In the genomic region with DNA sequence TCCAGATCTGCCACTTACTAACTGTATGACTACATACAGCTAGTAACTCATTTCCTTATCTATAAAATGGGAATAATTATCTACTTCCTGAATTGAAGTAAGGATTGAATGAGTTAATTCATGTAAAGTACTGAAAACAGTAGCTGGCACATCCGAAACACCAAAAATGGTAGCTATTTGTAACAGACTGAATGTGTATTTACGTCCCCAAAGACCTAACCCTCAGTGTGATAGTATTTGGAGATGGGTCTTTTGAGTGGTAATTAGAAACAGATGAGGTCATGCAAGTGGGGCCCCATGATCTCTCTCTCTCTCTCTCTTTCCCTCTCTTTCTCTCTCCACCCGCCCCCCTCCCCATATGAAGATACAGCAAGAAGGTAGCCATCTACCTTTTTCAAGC, we compare ENCODE assay signal across 19 cellular contexts.
DNase-seq lines count a peak whose midpoint lies in the region; ATAC-seq and TF ChIP-seq lines count a peak whose summit lies in the region.
"Had no signal": no experiment of that assay in that cellular context is flagged by ENCODE, and none has a peak within 500 bp of the region (broad histone marks: within the 10 kb centered on the region; RNA-seq: fewer than 3 reads in every experiment).

No MANE protein-coding gene starts in this region.

- no peak overlapping the region for H3K4me3 Mint-ChIP-seq in GM23338
- H3K4me3 Mint-ChIP-seq: CD14-positive monocyte; CD4-positive, alpha-beta memory T cell; CD4-positive, CD25-positive, alpha-beta regulatory T cell; CD8-positive, alpha-beta memory T cell had no signal

- H3K27me3 Mint-ChIP-seq in GM23338 (ENCODE audit: insufficient read depth, low read depth, poor library complexity), result peaks cover 3% of the 10 kb centered on the region
- H3K27me3 Mint-ChIP-seq: CD4-positive, CD25-positive, alpha-beta regulatory T cell had no signal

- H3K27ac Mint-ChIP-seq in GM23338, result no peak overlapping the region
- H3K27ac Mint-ChIP-seq: CD14-positive monocyte; CD4-positive, alpha-beta memory T cell; CD4-positive, CD25-positive, alpha-beta regulatory T cell; CD8-positive, alpha-beta memory T cell had no signal

- no peaks in the 10 kb centered on the region for H3F3A ChIP-seq in GM23338 (replicated peaks; ENCODE audit: low read depth)

- H3K27me3 ChIP-seq in DND-41 (ENCODE audit: insufficient read depth, low read length, poor library complexity) (no peaks in the 10 kb centered on the region), WERI-Rb-1 (ENCODE audit: insufficient read depth, low read depth, severe bottlenecking) (no peaks in the 10 kb centered on the region), GM23338 (ENCODE audit: insufficient read depth) (no peaks in the 10 kb centered on the region)
- H3K27me3 ChIP-seq: BE2C, BLaER1 had no signal

- TF ChIP-seq CTCF in DND-41 (IDR thresholded peaks at IDR 0.05; ENCODE audit: borderline replicate concordance, extremely low read depth, low read length, poor library complexity, severe bottlenecking) (no peak), WERI-Rb-1 (IDR thresholded peaks at IDR 0.05; ENCODE audit: low read depth, low read length) (no peak), GM23338 (conservative IDR thresholded peaks at IDR 0.05; ENCODE audit: low read depth in 2 of 2) (no peak)

- ATAC-seq in DND-41 (ENCODE audit: insufficient read depth, low read depth), result no peak
- no peak for ATAC-seq in GM23338

- no peaks in the 10 kb centered on the region for H4K20me1 ChIP-seq in DND-41 (ENCODE audit: insufficient read depth, low read length)
- no peaks in the 10 kb centered on the region for H4K20me1 ChIP-seq in GM23338 (replicated peaks; ENCODE audit: insufficient read depth)
- H4K20me1 ChIP-seq: BLaER1 had no signal

- DNase-seq in DND-41, result no peak
- DNase-seq in SK-N-MC (ENCODE audit: low read depth, low spot score), result peak; percentile 18
- no peak for DNase-seq in WERI-Rb-1
- DNase-seq in stimulated activated CD4-positive, alpha-beta T cell treated with anti-CD3 and anti-CD28 coated beads, Interleukin-1b, Interleukin-23, amount 100 ng/mL, for 48 hours, result no peak
- no peak for DNase-seq in GM23338 (ENCODE audit: low spot score)
- DNase-seq: 8988T; BE2C; C1 segment of cervical spinal cord; CD4-positive, alpha-beta memory T cell; CD4-positive, CD25-positive, alpha-beta regulatory T cell; CD8-positive, alpha-beta memory T cell; COR-L47; DMS 273 treated with DMSO at 0.1 percent for 48 hours; DMS153; DMS53; DMS79; GF-D8 had no signal

- H3K9me2 ChIP-seq in GM23338 (ENCODE audit: insufficient read depth), result no peaks in the 10 kb centered on the region

- no peak overlapping the region for H3K9ac ChIP-seq in DND-41 (ENCODE audit: low read depth, low read length)
- no peak overlapping the region for H3K9ac ChIP-seq in SK-N-MC (ENCODE audit: insufficient read length)
- H3K9ac ChIP-seq: BLaER1 had no signal

- H3K9me3 Mint-ChIP-seq in GM23338, result no peaks in the 10 kb centered on the region
- H3K9me3 Mint-ChIP-seq: CD14-positive monocyte; CD4-positive, alpha-beta memory T cell; CD8-positive, alpha-beta memory T cell had no signal

- H3K4me1 ChIP-seq in DND-41 (ENCODE audit: insufficient read depth, low read length) (peaks cover 18% of the 10 kb centered on the region), GM23338 (ENCODE audit: insufficient read depth) (peaks cover 4% of the 10 kb centered on the region; the same call in 1 of the 2 replicates)
- H3K4me1 ChIP-seq: BE2C had no signal

- H3K36me3 Mint-ChIP-seq in GM23338 (ENCODE audit: low read depth), result peaks cover under 1% of the 10 kb centered on the region; the same call in 1 of the 3 replicates
- H3K36me3 Mint-ChIP-seq: CD14-positive monocyte; CD4-positive, alpha-beta memory T cell; CD4-positive, CD25-positive, alpha-beta regulatory T cell; CD8-positive, alpha-beta memory T cell had no signal

- H3K4me3 ChIP-seq in DND-41 (ENCODE audit: low read depth in 1 of 2, low read length in 2 of 2) (no peak overlapping the region), SK-N-MC (peak overlapping the region; percentile 0; the same call in 1 of the 2 replicates), WERI-Rb-1 (ENCODE audit: low read depth, low read length) (no peak overlapping the region), GM23338 (no peak overlapping the region)
- H3K4me3 ChIP-seq: BLaER1 had no signal

- H3K4me1 Mint-ChIP-seq in GM23338, result peaks cover 17% of the 10 kb centered on the region
- H3K4me1 Mint-ChIP-seq: CD14-positive monocyte; CD4-positive, alpha-beta memory T cell; CD8-positive, alpha-beta memory T cell had no signal

- no peaks in the 10 kb centered on the region for H3K36me3 ChIP-seq in DND-41 (ENCODE audit: insufficient read depth, low read length)
- no peaks in the 10 kb centered on the region for H3K36me3 ChIP-seq in SK-N-MC (ENCODE audit: insufficient read depth, low read length)
- H3K36me3 ChIP-seq in WERI-Rb-1, result no peaks in the 10 kb centered on the region
- H3K36me3 ChIP-seq in GM23338 (ENCODE audit: insufficient read depth), result no peaks in the 10 kb centered on the region
- H3K36me3 ChIP-seq: BE2C, BLaER1 had no signal

- H2AFZ ChIP-seq in DND-41 (ENCODE audit: low read depth, low read length) (0 out of 2 replicates have a peak overlapping the region, but pooled peaks have one; percentile 38), GM23338 (no peak overlapping the region)

- no peaks in the 10 kb centered on the region for H3K9me3 ChIP-seq in DND-41 (ENCODE audit: insufficient read depth, low read length, severe bottlenecking)
- no peaks in the 10 kb centered on the region for H3K9me3 ChIP-seq in SK-N-MC (ENCODE audit: low read depth, low read length)
- H3K9me3 ChIP-seq in WERI-Rb-1 (ENCODE audit: severe bottlenecking), result no peaks in the 10 kb centered on the region
- H3K9me3 ChIP-seq: BE2C, BLaER1 had no signal

- H3K79me2 ChIP-seq in DND-41 (ENCODE audit: insufficient read depth, low read length) (no peaks in the 10 kb centered on the region), GM23338 (replicated peaks; ENCODE audit: insufficient read depth) (no peaks in the 10 kb centered on the region)

- no peak overlapping the region for H3K4me2 ChIP-seq in DND-41 (ENCODE audit: insufficient read depth, low read length)
- H3K4me2 ChIP-seq in GM23338, result no peak overlapping the region
- H3K4me2 ChIP-seq: BLaER1 had no signal

- H3K27ac ChIP-seq in DND-41 (ENCODE audit: low read length) (no peak overlapping the region), SK-N-MC (peak overlapping the region; percentile 37; the same call in 1 of the 2 replicates), WERI-Rb-1 (no peak overlapping the region), GM23338 (ENCODE audit: low read depth) (no peak overlapping the region)
- H3K27ac ChIP-seq: BLaER1 had no signal

TF ChIP-seq in GM23338, 12 proteins besides CTCF, POLR2A, EP300 and RAD21:
- TF ChIP-seq ZNF331 (CRISPR knock-in tag; IDR thresholded peaks at IDR 0.05; ENCODE audit: low read depth), result no peak
